In genomic region chr2:183349046-183349445, GRCh38 we compare ENCODE assay signal across 13 cellular contexts.
DNase-seq lines count a peak whose midpoint lies in the region; ATAC-seq and TF ChIP-seq lines count a peak whose summit lies in the region.
"Had no signal": no experiment of that assay in that cellular context is flagged by ENCODE, and none has a peak within 500 bp of the region (broad histone marks: within the 10 kb centered on the region; RNA-seq: fewer than 3 reads in every experiment).

No MANE protein-coding gene starts in this region.

- no peak overlapping the region for H3K27ac ChIP-seq in ACC112 (ENCODE audit: low read depth, low read length)
- no peak overlapping the region for H3K27ac ChIP-seq in GM23248
- no peak overlapping the region for H3K27ac ChIP-seq in trophoblast cell (ENCODE audit: low read depth, low read length)

- in situ Hi-C loops in GM23248 (cut with MboI): no loop called here

- H2AK5ac ChIP-seq in trophoblast cell (ENCODE audit: low read length): no peak overlapping the region

- no peaks in the 10 kb centered on the region for H3K79me1 ChIP-seq in trophoblast cell (ENCODE audit: low read length)

- WGBS in GM23248 (ENCODE audit: low coverage in 1 of 2, low lambda C conversion rate in 2 of 2, missing lambda C conversion rate in 2 of 2), 2 experiments: 25 to 30% methylated on average over 7 of the region's 7 CpGs
- WGBS in trophoblast cell (ENCODE audit: extremely low coverage, insufficient coverage, insufficient read length): no CpG with 5 or more reads among the region's 7 CpGs

- no peaks in the 10 kb centered on the region for H3K9me3 Mint-ChIP-seq in mesothelial cell of epicardium
- H3K9me3 Mint-ChIP-seq: activated CD4-positive, alpha-beta memory T cell treated with anti-CD3 and anti-CD28 coated beads for 36 hours had no signal

- no peaks in the 10 kb centered on the region for H3K79me2 ChIP-seq in ACC112 (ENCODE audit: control insufficient read depth, insufficient read depth, low read length, unreplicated experiment)
- no peaks in the 10 kb centered on the region for H3K79me2 ChIP-seq in GM23248 (ENCODE audit: insufficient read depth)
- no peaks in the 10 kb centered on the region for H3K79me2 ChIP-seq in trophoblast cell (ENCODE audit: control insufficient read depth, insufficient read depth, low read length, poor library complexity)

- no peak overlapping the region for H3K4me3 Mint-ChIP-seq in mesothelial cell of epicardium
- H3K4me3 Mint-ChIP-seq: activated CD4-positive, alpha-beta memory T cell treated with anti-CD3 and anti-CD28 coated beads for 36 hours; stimulated activated effector memory CD8-positive, alpha-beta T cell treated with anti-CD3 and anti-CD28 coated beads, Interleukin-12 subunit alpha, Interleukin-12 subunit beta, amount 100 ng/mL, for 72 hours had no signal

- H3K9me3 ChIP-seq in GM23248 (ENCODE audit: low read depth) (no peaks in the 10 kb centered on the region), trophoblast cell (ENCODE audit: insufficient read depth, low read depth, low read length) (no peaks in the 10 kb centered on the region)

- H3K4me2 ChIP-seq in GM23248 (ENCODE audit: unreplicated experiment): no peak overlapping the region
- no peak overlapping the region for H3K4me2 ChIP-seq in trophoblast cell (ENCODE audit: low read length)

- H3K27me3 ChIP-seq in ACC112 (ENCODE audit: insufficient read depth, low read length): no peaks in the 10 kb centered on the region
- no peaks in the 10 kb centered on the region for H3K27me3 ChIP-seq in GM23248 (replicated peaks; ENCODE audit: insufficient read depth)
- no peaks in the 10 kb centered on the region for H3K27me3 ChIP-seq in trophoblast cell (ENCODE audit: insufficient read depth, low read length)

- no peak overlapping the region for H3K4ac ChIP-seq in trophoblast cell (ENCODE audit: low read depth, low read length)

- H4K91ac ChIP-seq in trophoblast cell (ENCODE audit: low read depth, low read length): no peak overlapping the region

- no peak overlapping the region for H3K27ac Mint-ChIP-seq in mesothelial cell of epicardium
- H3K27ac Mint-ChIP-seq: activated CD4-positive, alpha-beta memory T cell treated with anti-CD3 and anti-CD28 coated beads for 36 hours; stimulated activated effector memory CD8-positive, alpha-beta T cell treated with anti-CD3 and anti-CD28 coated beads, Interleukin-12 subunit alpha, Interleukin-12 subunit beta, amount 100 ng/mL, for 72 hours had no signal

- no peak overlapping the region for H3K9ac ChIP-seq in GM23248
- no peak overlapping the region for H3K9ac ChIP-seq in trophoblast cell (ENCODE audit: low read length)

- H3K18ac ChIP-seq in trophoblast cell (ENCODE audit: low read length): no peak overlapping the region

- H4K20me1 ChIP-seq in GM23248 (ENCODE audit: insufficient read depth): no peaks in the 10 kb centered on the region

- no peak for TF ChIP-seq CTCF in mesothelial cell of epicardium (IDR thresholded peaks at IDR 0.05; ENCODE audit: unreplicated experiment)

- H2BK5ac ChIP-seq in trophoblast cell (ENCODE audit: low read depth, low read length, poor library complexity): no peak overlapping the region

- peaks cover 2% of the 10 kb centered on the region for H3K4me1 Mint-ChIP-seq in mesothelial cell of epicardium
- H3K4me1 Mint-ChIP-seq: stimulated activated effector memory CD8-positive, alpha-beta T cell treated with anti-CD3 and anti-CD28 coated beads, Interleukin-12 subunit alpha, Interleukin-12 subunit beta, amount 100 ng/mL, for 72 hours had no signal

- H2AFZ ChIP-seq in ACC112 (ENCODE audit: low read length, unreplicated experiment) (peak overlapping the region; percentile 84), GM23248 (no peak overlapping the region), trophoblast cell (ENCODE audit: insufficient read depth, low read length, poor library complexity) (no peak overlapping the region)

- no peak overlapping the region for H4K12ac ChIP-seq in trophoblast cell (ENCODE audit: low read depth, low read length)

- ATAC-seq in GM19467 (IDR thresholded peaks at IDR 0.05; ENCODE audit: unreplicated experiment) (peak; percentile 44), GM21723 (IDR thresholded peaks at IDR 0.05; ENCODE audit: unreplicated experiment) (no peak)
- ATAC-seq: stimulated activated effector memory CD8-positive, alpha-beta T cell treated with anti-CD3 and anti-CD28 coated beads, Interleukin-12 subunit alpha, Interleukin-12 subunit beta, amount 100 ng/mL, for 72 hours had no signal

- H2BK12ac ChIP-seq in trophoblast cell (ENCODE audit: low read length): no peak overlapping the region

- H3K4me3 ChIP-seq in ACC112 (ENCODE audit: low read depth, low read length): 0 out of 2 replicates have a peak overlapping the region, but pooled peaks have one; percentile 19
- no peak overlapping the region for H3K4me3 ChIP-seq in GM23248
- H3K4me3 ChIP-seq in trophoblast cell (ENCODE audit: low read depth, low read length): no peak overlapping the region

- no peak overlapping the region for H3K14ac ChIP-seq in trophoblast cell (ENCODE audit: low read length)

- no peak overlapping the region for H4K8ac ChIP-seq in trophoblast cell (ENCODE audit: low read depth, low read length)

- H3K23ac ChIP-seq in trophoblast cell (ENCODE audit: low read length): no peak overlapping the region

- H2BK120ac ChIP-seq in trophoblast cell (ENCODE audit: insufficient read depth, low read length, poor library complexity): no peak overlapping the region

- no peaks in the 10 kb centered on the region for H3K27me3 Mint-ChIP-seq in mesothelial cell of epicardium (ENCODE audit: low read depth)
- H3K27me3 Mint-ChIP-seq: activated CD4-positive, alpha-beta memory T cell treated with anti-CD3 and anti-CD28 coated beads for 36 hours had no signal

- peaks cover 11% of the 10 kb centered on the region for H3K4me1 ChIP-seq in ACC112 (ENCODE audit: control insufficient read depth, insufficient read depth, low read length, unreplicated experiment)
- no peaks in the 10 kb centered on the region for H3K4me1 ChIP-seq in GM23248 (ENCODE audit: insufficient read depth)
- no peaks in the 10 kb centered on the region for H3K4me1 ChIP-seq in trophoblast cell (ENCODE audit: control insufficient read depth in 1 of 2, insufficient read depth in 2 of 2, low read length in 2 of 2)

- H3F3A ChIP-seq in GM23248 (ENCODE audit: insufficient read depth): no peaks in the 10 kb centered on the region

- no peaks in the 10 kb centered on the region for H3K36me3 Mint-ChIP-seq in mesothelial cell of epicardium
- H3K36me3 Mint-ChIP-seq: activated CD4-positive, alpha-beta memory T cell treated with anti-CD3 and anti-CD28 coated beads for 36 hours; stimulated activated effector memory CD8-positive, alpha-beta T cell treated with anti-CD3 and anti-CD28 coated beads, Interleukin-12 subunit alpha, Interleukin-12 subunit beta, amount 100 ng/mL, for 72 hours had no signal

- DNase-seq in NCI-H1092 (lab: John Stamatoyannopoulos, UW): peak; percentile 10
- DNase-seq in globus pallidus (ENCODE audit: low spot score): peak; percentile 86
- no peak for DNase-seq in GM23248
- DNase-seq in mesothelial cell of epicardium (ENCODE audit: low spot score in 2 of 2, unreplicated experiment in 2 of 2): no peak
- DNase-seq in trophoblast cell: no peak
- DNase-seq: activated CD4-positive, alpha-beta memory T cell treated with anti-CD3 and anti-CD28 coated beads for 36 hours; activated naive CD4-positive, alpha-beta T cell treated with Interleukin-2 at 50 U/mL for 16 hours; H7; stimulated activated CD4-positive, alpha-beta T cell treated with anti-CD3 and anti-CD28 coated beads, Interleukin-15, amount 100 ng/mL, for 24 hours had no signal

- no peaks in the 10 kb centered on the region for H3K9me2 ChIP-seq in GM23248 (ENCODE audit: insufficient read depth)

- H3K36me3 ChIP-seq in ACC112 (ENCODE audit: insufficient read depth, low read length) (no peaks in the 10 kb centered on the region), GM23248 (ENCODE audit: low read depth) (no peaks in the 10 kb centered on the region), trophoblast cell (ENCODE audit: control insufficient read depth in 1 of 2, insufficient read depth in 2 of 2, low read length in 2 of 2) (no peaks in the 10 kb centered on the region)

Comparison
In these comparisons a context has a peak if more than half of its experiments do, and no peak if none do; other contexts are left out.
1. DNase-seq: peak in NCI-H1092 (single experiment) and globus pallidus (single experiment); none in GM23248 (single experiment), mesothelial cell of epicardium (0 of 2) and trophoblast cell (0 of 2).